Comparison of ENCODE assay signal across 1 cellular context in the genomic region with DNA sequence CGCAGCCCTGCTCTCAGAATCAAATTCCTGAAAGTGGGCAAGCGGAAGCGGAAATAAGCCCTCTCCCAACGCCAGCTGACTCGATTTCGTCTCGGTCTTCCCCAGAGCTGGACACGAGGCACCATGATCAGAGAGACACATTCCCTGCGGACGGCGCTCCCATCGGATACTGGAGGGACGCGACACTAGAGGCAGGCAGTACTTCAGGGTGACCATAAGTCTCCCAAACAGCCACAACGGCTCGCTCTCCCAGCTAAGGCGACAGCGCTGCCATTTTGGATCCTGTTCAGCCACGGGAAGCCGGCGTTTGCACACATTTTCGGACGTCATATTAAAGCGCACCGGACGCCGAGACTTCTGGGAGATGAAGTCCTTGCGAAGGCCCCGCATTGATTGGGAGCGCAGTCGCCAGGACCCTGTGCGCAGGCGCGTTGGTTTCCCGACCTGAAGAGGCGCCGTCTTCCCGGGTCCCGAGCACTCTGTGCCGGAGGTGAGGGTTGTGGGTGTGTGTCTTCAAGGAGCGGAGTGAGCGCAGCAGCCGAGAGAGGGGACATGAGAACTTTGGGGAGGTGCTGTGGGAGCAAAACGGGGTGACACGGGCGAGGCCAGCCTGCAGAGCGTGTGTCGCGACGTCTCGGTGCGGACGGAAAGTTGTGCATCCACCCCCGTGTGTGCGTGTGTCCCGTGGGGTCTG.
TF ChIP-seq lines count a peak whose summit lies in the region.

A gene (plus strand): TSS at position 439 of the 694 bp plus-strand sequence. CDS start 10,418 bp downstream, outside the sequence.

TF ChIP-seq in GM23338, 12 proteins besides CTCF, POLR2A, EP300 and RAD21 (continued from another document):
- TF ChIP-seq, protein P1, sequence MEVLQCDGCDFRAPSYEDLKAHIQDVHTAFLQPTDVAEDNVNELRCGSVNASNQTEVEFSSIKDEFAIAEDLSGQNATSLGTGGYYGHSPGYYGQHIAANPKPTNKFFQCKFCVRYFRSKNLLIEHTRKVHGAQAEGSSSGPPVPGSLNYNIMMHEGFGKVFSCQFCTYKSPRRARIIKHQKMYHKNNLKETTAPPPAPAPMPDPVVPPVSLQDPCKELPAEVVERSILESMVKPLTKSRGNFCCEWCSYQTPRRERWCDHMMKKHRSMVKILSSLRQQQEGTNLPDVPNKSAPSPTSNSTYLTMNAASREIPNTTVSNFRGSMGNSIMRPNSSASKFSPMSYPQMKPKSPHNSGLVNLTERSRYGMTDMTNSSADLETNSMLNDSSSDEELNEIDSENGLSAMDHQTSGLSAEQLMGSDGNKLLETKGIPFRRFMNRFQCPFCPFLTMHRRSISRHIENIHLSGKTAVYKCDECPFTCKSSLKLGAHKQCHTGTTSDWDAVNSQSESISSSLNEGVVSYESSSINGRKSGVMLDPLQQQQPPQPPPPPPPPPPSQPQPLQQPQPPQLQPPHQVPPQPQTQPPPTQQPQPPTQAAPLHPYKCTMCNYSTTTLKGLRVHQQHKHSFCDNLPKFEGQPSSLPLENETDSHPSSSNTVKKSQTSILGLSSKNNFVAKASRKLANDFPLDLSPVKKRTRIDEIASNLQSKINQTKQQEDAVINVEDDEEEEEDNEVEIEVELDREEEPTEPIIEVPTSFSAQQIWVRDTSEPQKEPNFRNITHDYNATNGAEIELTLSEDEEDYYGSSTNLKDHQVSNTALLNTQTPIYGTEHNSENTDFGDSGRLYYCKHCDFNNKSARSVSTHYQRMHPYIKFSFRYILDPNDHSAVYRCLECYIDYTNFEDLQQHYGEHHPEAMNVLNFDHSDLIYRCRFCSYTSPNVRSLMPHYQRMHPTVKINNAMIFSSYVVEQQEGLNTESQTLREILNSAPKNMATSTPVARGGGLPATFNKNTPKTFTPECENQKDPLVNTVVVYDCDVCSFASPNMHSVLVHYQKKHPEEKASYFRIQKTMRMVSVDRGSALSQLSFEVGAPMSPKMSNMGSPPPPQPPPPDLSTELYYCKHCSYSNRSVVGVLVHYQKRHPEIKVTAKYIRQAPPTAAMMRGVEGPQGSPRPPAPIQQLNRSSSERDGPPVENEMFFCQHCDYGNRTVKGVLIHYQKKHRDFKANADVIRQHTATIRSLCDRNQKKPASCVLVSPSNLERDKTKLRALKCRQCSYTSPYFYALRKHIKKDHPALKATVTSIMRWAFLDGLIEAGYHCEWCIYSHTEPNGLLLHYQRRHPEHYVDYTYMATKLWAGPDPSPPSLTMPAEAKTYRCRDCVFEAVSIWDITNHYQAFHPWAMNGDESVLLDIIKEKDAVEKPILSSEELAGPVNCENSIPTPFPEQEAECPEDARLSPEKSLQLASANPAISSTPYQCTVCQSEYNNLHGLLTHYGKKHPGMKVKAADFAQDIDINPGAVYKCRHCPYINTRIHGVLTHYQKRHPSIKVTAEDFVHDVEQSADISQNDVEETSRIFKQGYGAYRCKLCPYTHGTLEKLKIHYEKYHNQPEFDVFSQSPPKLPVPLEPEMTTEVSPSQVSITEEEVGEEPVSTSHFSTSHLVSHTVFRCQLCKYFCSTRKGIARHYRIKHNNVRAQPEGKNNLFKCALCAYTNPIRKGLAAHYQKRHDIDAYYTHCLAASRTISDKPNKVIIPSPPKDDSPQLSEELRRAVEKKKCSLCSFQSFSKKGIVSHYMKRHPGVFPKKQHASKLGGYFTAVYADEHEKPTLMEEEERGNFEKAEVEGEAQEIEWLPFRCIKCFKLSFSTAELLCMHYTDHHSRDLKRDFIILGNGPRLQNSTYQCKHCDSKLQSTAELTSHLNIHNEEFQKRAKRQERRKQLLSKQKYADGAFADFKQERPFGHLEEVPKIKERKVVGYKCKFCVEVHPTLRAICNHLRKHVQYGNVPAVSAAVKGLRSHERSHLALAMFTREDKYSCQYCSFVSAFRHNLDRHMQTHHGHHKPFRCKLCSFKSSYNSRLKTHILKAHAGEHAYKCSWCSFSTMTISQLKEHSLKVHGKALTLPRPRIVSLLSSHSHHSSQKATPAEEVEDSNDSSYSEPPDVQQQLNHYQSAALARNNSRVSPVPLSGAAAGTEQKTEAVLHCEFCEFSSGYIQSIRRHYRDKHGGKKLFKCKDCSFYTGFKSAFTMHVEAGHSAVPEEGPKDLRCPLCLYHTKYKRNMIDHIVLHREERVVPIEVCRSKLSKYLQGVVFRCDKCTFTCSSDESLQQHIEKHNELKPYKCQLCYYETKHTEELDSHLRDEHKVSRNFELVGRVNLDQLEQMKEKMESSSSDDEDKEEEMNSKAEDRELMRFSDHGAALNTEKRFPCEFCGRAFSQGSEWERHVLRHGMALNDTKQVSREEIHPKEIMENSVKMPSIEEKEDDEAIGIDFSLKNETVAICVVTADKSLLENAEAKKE (CRISPR knock-in tag; IDR thresholded peaks at IDR 0.05), result no peak
- TF ChIP-seq POLR2AphosphoS5 (IDR thresholded peaks at IDR 0.05; ENCODE audit: low read depth) (peak; percentile 94), STAT1 (IDR thresholded peaks at IDR 0.05; ENCODE audit: unreplicated experiment) (no peak), ZNF331 (CRISPR knock-in tag; IDR thresholded peaks at IDR 0.05; ENCODE audit: low read depth) (no peak)
